ENCODE assay signal across 1 cellular context in the genomic region with DNA sequence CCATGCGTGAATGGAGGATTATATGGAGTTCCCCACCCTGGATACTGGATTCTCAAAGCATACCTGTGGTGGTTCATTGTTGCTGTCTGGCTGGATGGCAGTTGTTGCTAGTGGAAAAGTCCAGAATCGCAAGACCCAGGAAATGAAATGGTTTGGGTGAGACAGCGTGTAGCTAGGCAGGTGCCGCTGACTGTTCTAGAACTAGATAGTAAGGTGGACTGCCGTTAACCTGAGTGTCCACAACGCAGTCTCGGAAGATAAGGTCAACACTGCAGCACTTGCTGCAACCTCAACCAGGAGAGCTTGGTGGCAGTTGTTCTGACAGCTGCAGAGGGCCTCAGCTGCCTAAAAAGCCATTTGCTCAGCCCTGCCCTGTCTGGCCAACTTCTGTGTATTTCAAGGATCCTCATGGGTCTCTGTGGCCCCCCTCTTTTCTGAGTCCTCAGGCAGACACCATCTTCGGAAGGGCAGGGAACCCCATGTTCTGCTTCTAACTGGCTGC.
TF ChIP-seq lines count a peak whose summit lies in the region.

No MANE protein-coding gene starts in this region.

TF ChIP-seq in K562, 482 proteins besides CTCF, POLR2A, EP300 and RAD21 (continued from another document):
- TF ChIP-seq, protein P1, sequence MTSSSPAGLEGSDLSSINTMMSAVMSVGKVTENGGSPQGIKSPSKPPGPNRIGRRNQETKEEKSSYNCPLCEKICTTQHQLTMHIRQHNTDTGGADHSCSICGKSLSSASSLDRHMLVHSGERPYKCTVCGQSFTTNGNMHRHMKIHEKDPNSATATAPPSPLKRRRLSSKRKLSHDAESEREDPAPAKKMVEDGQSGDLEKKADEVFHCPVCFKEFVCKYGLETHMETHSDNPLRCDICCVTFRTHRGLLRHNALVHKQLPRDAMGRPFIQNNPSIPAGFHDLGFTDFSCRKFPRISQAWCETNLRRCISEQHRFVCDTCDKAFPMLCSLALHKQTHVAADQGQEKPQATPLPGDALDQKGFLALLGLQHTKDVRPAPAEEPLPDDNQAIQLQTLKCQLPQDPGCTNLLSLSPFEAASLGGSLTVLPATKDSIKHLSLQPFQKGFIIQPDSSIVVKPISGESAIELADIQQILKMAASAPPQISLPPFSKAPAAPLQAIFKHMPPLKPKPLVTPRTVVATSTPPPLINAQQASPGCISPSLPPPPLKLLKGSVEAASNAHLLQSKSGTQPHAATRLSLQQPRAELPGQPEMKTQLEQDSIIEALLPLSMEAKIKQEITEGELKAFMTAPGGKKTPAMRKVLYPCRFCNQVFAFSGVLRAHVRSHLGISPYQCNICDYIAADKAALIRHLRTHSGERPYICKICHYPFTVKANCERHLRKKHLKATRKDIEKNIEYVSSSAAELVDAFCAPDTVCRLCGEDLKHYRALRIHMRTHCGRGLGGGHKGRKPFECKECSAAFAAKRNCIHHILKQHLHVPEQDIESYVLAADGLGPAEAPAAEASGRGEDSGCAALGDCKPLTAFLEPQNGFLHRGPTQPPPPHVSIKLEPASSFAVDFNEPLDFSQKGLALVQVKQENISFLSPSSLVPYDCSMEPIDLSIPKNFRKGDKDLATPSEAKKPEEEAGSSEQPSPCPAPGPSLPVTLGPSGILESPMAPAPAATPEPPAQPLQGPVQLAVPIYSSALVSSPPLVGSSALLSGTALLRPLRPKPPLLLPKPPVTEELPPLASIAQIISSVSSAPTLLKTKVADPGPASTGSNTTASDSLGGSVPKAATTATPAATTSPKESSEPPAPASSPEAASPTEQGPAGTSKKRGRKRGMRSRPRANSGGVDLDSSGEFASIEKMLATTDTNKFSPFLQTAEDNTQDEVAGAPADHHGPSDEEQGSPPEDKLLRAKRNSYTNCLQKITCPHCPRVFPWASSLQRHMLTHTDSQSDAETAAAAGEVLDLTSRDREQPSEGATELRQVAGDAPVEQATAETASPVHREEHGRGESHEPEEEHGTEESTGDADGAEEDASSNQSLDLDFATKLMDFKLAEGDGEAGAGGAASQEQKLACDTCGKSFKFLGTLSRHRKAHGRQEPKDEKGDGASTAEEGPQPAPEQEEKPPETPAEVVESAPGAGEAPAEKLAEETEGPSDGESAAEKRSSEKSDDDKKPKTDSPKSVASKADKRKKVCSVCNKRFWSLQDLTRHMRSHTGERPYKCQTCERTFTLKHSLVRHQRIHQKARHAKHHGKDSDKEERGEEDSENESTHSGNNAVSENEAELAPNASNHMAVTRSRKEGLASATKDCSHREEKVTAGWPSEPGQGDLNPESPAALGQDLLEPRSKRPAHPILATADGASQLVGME (CRISPR knock-in tag; IDR thresholded peaks at IDR 0.05) = no peak
- TF ChIP-seq ZFP30 (CRISPR knock-in tag; IDR thresholded peaks at IDR 0.05; ENCODE audit: borderline replicate concordance) (no peak), KAT7 (CRISPR knock-in tag; IDR thresholded peaks at IDR 0.05; ENCODE audit: borderline replicate concordance) (0 out of 2 replicates have a peak, but pooled peaks have one; percentile 28), KAT2B (IDR thresholded peaks at IDR 0.05; ENCODE audit: low read depth, low read length) (no peak), ZKSCAN8 (CRISPR knock-in tag; IDR thresholded peaks at IDR 0.05) (peak; percentile 45; the same call in 1 of the 2 replicates), CC2D1A (IDR thresholded peaks at IDR 0.05) (no peak), ZEB2 (IDR thresholded peaks at IDR 0.05) (no peak), BRD9 (IDR thresholded peaks at IDR 0.05; ENCODE audit: low read depth, partially characterized antibody) (peak; percentile 27), ID3 (CRISPR knock-in tag; IDR thresholded peaks at IDR 0.05) (no peak), ID3 (tag; IDR thresholded peaks at IDR 0.05) (peak; percentile 24; the same call in 1 of the 2 replicates), CBFA2T3 (IDR thresholded peaks at IDR 0.05) (0 out of 2 replicates have a peak, but pooled peaks have one; percentile 14), CTBP1 (IDR thresholded peaks at IDR 0.05; ENCODE audit: borderline replicate concordance) (0 out of 2 replicates have a peak, but pooled peaks have one; percentile 3), MCM2 (IDR thresholded peaks at IDR 0.05; ENCODE audit: low read depth) (no peak), SOX6 (IDR thresholded peaks at IDR 0.05) (no peak), KDM4B (IDR thresholded peaks at IDR 0.05; ENCODE audit: borderline replicate concordance in 2 of 2, low read depth in 1 of 2) (no peak), NFYB (IDR thresholded peaks at IDR 0.05; ENCODE audit: extremely low read depth, insufficient read length) (no peak), NBN (IDR thresholded peaks at IDR 0.05; ENCODE audit: low read depth) (no peak), RBM17 (IDR thresholded peaks at IDR 0.05; ENCODE audit: borderline replicate concordance, low read depth, low read length) (no peak), GTF2F1 (IDR thresholded peaks at IDR 0.05; ENCODE audit: low read depth, low read length) (no peak), ZNF551 (CRISPR knock-in tag; IDR thresholded peaks at IDR 0.05) (no peak), ZNF584 (CRISPR knock-in tag; IDR thresholded peaks at IDR 0.05; ENCODE audit: low read depth) (no peak), NR4A1 (CRISPR knock-in tag; IDR thresholded peaks at IDR 0.05) (no peak), NR4A1 (tag; IDR thresholded peaks at IDR 0.05) (no peak), SLC30A9 (CRISPR knock-in tag; IDR thresholded peaks at IDR 0.05) (no peak), ETS2 (tag; IDR thresholded peaks at IDR 0.05; ENCODE audit: borderline replicate concordance, poor library complexity, severe bottlenecking) (no peak), THRAP3 (IDR thresholded peaks at IDR 0.05; ENCODE audit: borderline replicate concordance) (no peak)
- TF ChIP-seq, protein P2, sequence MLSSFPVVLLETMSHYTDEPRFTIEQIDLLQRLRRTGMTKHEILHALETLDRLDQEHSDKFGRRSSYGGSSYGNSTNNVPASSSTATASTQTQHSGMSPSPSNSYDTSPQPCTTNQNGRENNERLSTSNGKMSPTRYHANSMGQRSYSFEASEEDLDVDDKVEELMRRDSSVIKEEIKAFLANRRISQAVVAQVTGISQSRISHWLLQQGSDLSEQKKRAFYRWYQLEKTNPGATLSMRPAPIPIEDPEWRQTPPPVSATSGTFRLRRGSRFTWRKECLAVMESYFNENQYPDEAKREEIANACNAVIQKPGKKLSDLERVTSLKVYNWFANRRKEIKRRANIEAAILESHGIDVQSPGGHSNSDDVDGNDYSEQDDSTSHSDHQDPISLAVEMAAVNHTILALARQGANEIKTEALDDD (IDR thresholded peaks at IDR 0.05) = peak; percentile 80; the same call in 1 of the 2 replicates
- TF ChIP-seq, protein P3, sequence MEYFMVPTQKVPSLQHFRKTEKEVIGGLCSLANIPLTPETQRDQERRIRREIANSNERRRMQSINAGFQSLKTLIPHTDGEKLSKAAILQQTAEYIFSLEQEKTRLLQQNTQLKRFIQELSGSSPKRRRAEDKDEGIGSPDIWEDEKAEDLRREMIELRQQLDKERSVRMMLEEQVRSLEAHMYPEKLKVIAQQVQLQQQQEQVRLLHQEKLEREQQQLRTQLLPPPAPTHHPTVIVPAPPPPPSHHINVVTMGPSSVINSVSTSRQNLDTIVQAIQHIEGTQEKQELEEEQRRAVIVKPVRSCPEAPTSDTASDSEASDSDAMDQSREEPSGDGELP (CRISPR knock-in tag; IDR thresholded peaks at IDR 0.05; ENCODE audit: borderline replicate concordance) = 0 out of 2 replicates have a peak, but pooled peaks have one; percentile 43
- TF ChIP-seq, protein P4, sequence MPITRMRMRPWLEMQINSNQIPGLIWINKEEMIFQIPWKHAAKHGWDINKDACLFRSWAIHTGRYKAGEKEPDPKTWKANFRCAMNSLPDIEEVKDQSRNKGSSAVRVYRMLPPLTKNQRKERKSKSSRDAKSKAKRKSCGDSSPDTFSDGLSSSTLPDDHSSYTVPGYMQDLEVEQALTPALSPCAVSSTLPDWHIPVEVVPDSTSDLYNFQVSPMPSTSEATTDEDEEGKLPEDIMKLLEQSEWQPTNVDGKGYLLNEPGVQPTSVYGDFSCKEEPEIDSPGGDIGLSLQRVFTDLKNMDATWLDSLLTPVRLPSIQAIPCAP (CRISPR knock-in tag; IDR thresholded peaks at IDR 0.05; ENCODE audit: borderline replicate concordance) = no peak
- TF ChIP-seq, protein P5, sequence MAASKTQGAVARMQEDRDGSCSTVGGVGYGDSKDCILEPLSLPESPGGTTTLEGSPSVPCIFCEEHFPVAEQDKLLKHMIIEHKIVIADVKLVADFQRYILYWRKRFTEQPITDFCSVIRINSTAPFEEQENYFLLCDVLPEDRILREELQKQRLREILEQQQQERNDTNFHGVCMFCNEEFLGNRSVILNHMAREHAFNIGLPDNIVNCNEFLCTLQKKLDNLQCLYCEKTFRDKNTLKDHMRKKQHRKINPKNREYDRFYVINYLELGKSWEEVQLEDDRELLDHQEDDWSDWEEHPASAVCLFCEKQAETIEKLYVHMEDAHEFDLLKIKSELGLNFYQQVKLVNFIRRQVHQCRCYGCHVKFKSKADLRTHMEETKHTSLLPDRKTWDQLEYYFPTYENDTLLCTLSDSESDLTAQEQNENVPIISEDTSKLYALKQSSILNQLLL (CRISPR knock-in tag; IDR thresholded peaks at IDR 0.05; ENCODE audit: borderline replicate concordance) = no peak
- TF ChIP-seq, protein P6, sequence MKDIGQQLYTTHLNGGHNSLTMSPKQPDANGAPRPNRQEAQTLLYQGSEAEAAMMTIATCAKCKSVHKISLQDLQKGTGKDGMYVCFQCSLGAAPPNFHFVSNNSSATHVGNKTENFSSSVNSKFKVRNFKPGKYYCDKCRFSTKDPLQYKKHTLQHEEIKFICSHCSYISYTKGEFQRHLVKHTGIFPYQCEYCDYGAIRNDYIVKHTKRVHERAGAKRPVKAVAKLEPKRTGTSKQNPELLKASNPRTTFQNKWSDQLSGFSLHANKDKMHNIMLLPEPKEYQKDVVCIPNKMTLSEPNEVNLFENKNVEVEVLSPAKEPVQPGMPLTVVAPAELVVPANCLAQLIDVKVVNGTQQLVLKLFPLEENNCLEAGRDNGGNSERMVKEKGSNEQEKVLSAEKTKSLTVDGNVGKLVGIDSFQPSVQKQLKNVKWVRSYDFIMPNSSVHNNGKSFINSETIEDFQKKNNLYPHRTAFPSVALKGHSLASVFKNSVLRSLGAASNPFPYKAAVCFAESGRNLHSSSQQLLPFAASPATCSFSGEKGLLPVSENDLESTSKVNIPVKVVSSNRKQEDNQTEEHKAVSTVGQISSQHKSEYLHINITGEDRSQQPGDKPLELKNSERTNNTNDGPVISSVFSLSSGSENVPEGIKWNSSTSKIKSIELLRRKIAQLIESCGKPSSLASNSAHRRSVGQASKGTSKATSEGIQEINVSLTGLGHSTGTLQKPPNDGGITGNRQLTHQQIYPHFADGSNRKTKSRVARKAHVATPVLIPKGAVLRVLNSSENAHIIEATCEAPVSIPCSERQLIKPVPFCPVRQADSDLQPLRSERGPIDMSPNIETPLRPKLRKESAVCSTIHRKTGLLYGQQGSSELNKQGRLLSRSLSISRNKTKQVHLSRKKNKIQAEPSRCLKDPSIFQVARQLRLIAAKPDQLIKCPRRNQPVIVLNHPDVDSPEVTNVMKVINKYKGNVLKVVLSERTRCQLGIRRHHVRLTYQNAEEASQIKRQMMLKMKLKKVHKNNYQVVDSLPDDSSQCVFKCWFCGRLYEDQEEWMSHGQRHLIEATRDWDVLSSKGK (CRISPR knock-in tag; IDR thresholded peaks at IDR 0.05) = no peak
- TF ChIP-seq, protein P7, sequence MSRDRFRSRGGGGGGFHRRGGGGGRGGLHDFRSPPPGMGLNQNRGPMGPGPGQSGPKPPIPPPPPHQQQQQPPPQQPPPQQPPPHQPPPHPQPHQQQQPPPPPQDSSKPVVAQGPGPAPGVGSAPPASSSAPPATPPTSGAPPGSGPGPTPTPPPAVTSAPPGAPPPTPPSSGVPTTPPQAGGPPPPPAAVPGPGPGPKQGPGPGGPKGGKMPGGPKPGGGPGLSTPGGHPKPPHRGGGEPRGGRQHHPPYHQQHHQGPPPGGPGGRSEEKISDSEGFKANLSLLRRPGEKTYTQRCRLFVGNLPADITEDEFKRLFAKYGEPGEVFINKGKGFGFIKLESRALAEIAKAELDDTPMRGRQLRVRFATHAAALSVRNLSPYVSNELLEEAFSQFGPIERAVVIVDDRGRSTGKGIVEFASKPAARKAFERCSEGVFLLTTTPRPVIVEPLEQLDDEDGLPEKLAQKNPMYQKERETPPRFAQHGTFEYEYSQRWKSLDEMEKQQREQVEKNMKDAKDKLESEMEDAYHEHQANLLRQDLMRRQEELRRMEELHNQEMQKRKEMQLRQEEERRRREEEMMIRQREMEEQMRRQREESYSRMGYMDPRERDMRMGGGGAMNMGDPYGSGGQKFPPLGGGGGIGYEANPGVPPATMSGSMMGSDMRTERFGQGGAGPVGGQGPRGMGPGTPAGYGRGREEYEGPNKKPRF (IDR thresholded peaks at IDR 0.05; ENCODE audit: low read depth, low read length) = no peak
TF ChIP-seq in K562: peak in this region for 13.
